In the genomic region with DNA sequence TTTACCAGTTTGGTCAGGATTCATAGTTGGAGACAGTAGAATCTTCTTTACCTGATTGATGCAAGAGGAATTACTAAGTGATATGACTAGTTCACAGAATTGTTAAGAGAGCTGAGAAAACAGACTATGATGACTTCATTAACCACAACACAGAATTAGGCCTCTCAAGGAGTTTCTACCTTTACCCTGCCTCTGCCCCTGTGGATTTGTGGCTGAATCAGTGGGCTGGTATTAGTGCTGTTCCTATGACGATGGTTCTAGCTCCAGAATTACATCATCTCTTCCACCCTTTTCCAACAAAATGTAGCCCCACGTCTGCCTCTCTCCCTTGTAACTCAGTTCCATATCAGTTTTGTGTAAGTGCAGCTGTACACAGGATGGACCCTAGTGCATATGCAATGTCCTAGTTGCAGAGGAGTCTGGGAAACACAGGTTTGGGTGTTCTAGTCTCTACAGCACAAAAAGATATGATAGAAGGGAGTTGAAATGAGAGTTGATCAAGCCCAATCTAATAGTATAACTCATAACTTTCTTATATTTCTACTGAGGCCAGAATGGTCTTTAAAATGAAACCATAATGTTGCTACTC, we compare ENCODE assay signal across 11 cellular contexts.
DNase-seq lines count a peak whose midpoint lies in the region; ATAC-seq and TF ChIP-seq lines count a peak whose summit lies in the region.
"Had no signal": no experiment of that assay in that cellular context is flagged by ENCODE, and none has a peak within 500 bp of the region (broad histone marks: within the 10 kb centered on the region; RNA-seq: fewer than 3 reads in every experiment).

No MANE protein-coding gene starts in this region.

- peak overlapping the region; percentile 55; the same call in 1 of the 2 replicates for H3K27ac Mint-ChIP-seq in GM23338

- H3K4me3 Mint-ChIP-seq in GM23338, result no peak overlapping the region

- H3K4me2 ChIP-seq in GM23338 (no peak overlapping the region), KMS-11 (peak overlapping the region; percentile 11; the same call in 1 of the 2 replicates)

- H3K27me3 Mint-ChIP-seq in GM23338 (ENCODE audit: insufficient read depth, low read depth, poor library complexity), result no peaks in the 10 kb centered on the region

- no peaks in the 10 kb centered on the region for H3K36me3 Mint-ChIP-seq in GM23338 (ENCODE audit: low read depth)

- H3K4me1 ChIP-seq in GM23338 (ENCODE audit: insufficient read depth), result no peaks in the 10 kb centered on the region
- H3K4me1 ChIP-seq in KMS-11 (ENCODE audit: low read depth, poor library complexity, severe bottlenecking), result peaks cover 22% of the 10 kb centered on the region

- no peaks in the 10 kb centered on the region for H3K79me2 ChIP-seq in GM23338 (replicated peaks; ENCODE audit: insufficient read depth)
- no peaks in the 10 kb centered on the region for H3K79me2 ChIP-seq in KMS-11 (ENCODE audit: insufficient read depth, low read depth)

- H4K20me1 ChIP-seq in GM23338 (replicated peaks; ENCODE audit: insufficient read depth) (no peaks in the 10 kb centered on the region), KMS-11 (ENCODE audit: insufficient read depth) (no peaks in the 10 kb centered on the region)

- DNase-seq in activated CD4-positive, CD25-positive, alpha-beta regulatory T cell treated with anti-CD3 and anti-CD28 coated beads, Interleukin-2, amount 50 U/mL, for 72 hours, result no peak
- DNase-seq in GM23338 (ENCODE audit: low spot score) (no peak), kidney glomerular epithelial cell (lab: John Stamatoyannopoulos, UW) (peak; percentile 95), SK-N-DZ (ENCODE audit: low spot score) (no peak), iPS-NIHi11 (ENCODE audit: low spot score) (no peak), pons (ENCODE audit: low spot score) (no peak)
- DNase-seq: dermis blood vessel endothelial cell had no signal

- H3K9ac ChIP-seq in KMS-11, result no peak overlapping the region

- H3K4me1 Mint-ChIP-seq in GM23338, result 0 out of 3 replicates have a peak, but pooled peaks cover 2% of the 10 kb centered on the region

- H3K27ac ChIP-seq in GM23338 (ENCODE audit: low read depth) (no peak overlapping the region), KMS-11 (no peak overlapping the region)
- H3K27ac ChIP-seq: tibial nerve had no signal

- H2AFZ ChIP-seq in GM23338, result peak overlapping the region; percentile 33; the same call in 1 of the 2 replicates
- H2AFZ ChIP-seq in KMS-11 (ENCODE audit: low read depth), result no peak overlapping the region

- TF ChIP-seq CTCF in GM23338 (conservative IDR thresholded peaks at IDR 0.05; ENCODE audit: low read depth in 2 of 2) (no peak), KMS-11 (conservative IDR thresholded peaks at IDR 0.05; ENCODE audit: low read depth, low read length) (no peak)

- H3K4me3 ChIP-seq in GM23338, result no peak overlapping the region
- no peak overlapping the region for H3K4me3 ChIP-seq in KMS-11 (IDR thresholded peaks at IDR 0.05; ENCODE audit: insufficient read depth, low read depth, low read length)
- H3K4me3 ChIP-seq: tibial nerve had no signal

- H3K36me3 ChIP-seq in GM23338 (ENCODE audit: insufficient read depth) (no peaks in the 10 kb centered on the region), KMS-11 (ENCODE audit: insufficient read depth) (no peaks in the 10 kb centered on the region)
- H3K36me3 ChIP-seq: tibial nerve had no signal

- H3K27me3 ChIP-seq in GM23338 (ENCODE audit: insufficient read depth) (no peaks in the 10 kb centered on the region), KMS-11 (ENCODE audit: insufficient read depth, low read depth) (no peaks in the 10 kb centered on the region)
- H3K27me3 ChIP-seq: tibial nerve had no signal

- 0 out of 2 replicates have a peak, but pooled peaks cover 3% of the 10 kb centered on the region for H3K9me2 ChIP-seq in GM23338 (ENCODE audit: insufficient read depth)

- peak; percentile 33 to 61 for ATAC-seq in activated CD4-positive, CD25-positive, alpha-beta regulatory T cell treated with anti-CD3 and anti-CD28 coated beads, Interleukin-2, amount 50 U/mL, for 24 hours
- ATAC-seq in GM23338, result no peak
- ATAC-seq: sciatic nerve had no signal

- H3K9me3 Mint-ChIP-seq in GM23338, result no peaks in the 10 kb centered on the region

- H3F3A ChIP-seq in GM23338 (replicated peaks; ENCODE audit: low read depth), result no peaks in the 10 kb centered on the region

TF ChIP-seq in GM23338, 12 proteins besides CTCF, POLR2A, EP300 and RAD21 (continues in another document):
- TF ChIP-seq, protein P1, sequence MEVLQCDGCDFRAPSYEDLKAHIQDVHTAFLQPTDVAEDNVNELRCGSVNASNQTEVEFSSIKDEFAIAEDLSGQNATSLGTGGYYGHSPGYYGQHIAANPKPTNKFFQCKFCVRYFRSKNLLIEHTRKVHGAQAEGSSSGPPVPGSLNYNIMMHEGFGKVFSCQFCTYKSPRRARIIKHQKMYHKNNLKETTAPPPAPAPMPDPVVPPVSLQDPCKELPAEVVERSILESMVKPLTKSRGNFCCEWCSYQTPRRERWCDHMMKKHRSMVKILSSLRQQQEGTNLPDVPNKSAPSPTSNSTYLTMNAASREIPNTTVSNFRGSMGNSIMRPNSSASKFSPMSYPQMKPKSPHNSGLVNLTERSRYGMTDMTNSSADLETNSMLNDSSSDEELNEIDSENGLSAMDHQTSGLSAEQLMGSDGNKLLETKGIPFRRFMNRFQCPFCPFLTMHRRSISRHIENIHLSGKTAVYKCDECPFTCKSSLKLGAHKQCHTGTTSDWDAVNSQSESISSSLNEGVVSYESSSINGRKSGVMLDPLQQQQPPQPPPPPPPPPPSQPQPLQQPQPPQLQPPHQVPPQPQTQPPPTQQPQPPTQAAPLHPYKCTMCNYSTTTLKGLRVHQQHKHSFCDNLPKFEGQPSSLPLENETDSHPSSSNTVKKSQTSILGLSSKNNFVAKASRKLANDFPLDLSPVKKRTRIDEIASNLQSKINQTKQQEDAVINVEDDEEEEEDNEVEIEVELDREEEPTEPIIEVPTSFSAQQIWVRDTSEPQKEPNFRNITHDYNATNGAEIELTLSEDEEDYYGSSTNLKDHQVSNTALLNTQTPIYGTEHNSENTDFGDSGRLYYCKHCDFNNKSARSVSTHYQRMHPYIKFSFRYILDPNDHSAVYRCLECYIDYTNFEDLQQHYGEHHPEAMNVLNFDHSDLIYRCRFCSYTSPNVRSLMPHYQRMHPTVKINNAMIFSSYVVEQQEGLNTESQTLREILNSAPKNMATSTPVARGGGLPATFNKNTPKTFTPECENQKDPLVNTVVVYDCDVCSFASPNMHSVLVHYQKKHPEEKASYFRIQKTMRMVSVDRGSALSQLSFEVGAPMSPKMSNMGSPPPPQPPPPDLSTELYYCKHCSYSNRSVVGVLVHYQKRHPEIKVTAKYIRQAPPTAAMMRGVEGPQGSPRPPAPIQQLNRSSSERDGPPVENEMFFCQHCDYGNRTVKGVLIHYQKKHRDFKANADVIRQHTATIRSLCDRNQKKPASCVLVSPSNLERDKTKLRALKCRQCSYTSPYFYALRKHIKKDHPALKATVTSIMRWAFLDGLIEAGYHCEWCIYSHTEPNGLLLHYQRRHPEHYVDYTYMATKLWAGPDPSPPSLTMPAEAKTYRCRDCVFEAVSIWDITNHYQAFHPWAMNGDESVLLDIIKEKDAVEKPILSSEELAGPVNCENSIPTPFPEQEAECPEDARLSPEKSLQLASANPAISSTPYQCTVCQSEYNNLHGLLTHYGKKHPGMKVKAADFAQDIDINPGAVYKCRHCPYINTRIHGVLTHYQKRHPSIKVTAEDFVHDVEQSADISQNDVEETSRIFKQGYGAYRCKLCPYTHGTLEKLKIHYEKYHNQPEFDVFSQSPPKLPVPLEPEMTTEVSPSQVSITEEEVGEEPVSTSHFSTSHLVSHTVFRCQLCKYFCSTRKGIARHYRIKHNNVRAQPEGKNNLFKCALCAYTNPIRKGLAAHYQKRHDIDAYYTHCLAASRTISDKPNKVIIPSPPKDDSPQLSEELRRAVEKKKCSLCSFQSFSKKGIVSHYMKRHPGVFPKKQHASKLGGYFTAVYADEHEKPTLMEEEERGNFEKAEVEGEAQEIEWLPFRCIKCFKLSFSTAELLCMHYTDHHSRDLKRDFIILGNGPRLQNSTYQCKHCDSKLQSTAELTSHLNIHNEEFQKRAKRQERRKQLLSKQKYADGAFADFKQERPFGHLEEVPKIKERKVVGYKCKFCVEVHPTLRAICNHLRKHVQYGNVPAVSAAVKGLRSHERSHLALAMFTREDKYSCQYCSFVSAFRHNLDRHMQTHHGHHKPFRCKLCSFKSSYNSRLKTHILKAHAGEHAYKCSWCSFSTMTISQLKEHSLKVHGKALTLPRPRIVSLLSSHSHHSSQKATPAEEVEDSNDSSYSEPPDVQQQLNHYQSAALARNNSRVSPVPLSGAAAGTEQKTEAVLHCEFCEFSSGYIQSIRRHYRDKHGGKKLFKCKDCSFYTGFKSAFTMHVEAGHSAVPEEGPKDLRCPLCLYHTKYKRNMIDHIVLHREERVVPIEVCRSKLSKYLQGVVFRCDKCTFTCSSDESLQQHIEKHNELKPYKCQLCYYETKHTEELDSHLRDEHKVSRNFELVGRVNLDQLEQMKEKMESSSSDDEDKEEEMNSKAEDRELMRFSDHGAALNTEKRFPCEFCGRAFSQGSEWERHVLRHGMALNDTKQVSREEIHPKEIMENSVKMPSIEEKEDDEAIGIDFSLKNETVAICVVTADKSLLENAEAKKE (CRISPR knock-in tag; IDR thresholded peaks at IDR 0.05), result no peak
- TF ChIP-seq EZH2 (IDR thresholded peaks at IDR 0.05; ENCODE audit: low read depth, unreplicated experiment) (no peak), EZH2phosphoT487 (IDR thresholded peaks at IDR 0.05; ENCODE audit: unreplicated experiment) (no peak), JUNB (IDR thresholded peaks at IDR 0.05; ENCODE audit: unreplicated experiment) (no peak), STAT1 (IDR thresholded peaks at IDR 0.05; ENCODE audit: unreplicated experiment) (no peak)
